In the genomic region with DNA sequence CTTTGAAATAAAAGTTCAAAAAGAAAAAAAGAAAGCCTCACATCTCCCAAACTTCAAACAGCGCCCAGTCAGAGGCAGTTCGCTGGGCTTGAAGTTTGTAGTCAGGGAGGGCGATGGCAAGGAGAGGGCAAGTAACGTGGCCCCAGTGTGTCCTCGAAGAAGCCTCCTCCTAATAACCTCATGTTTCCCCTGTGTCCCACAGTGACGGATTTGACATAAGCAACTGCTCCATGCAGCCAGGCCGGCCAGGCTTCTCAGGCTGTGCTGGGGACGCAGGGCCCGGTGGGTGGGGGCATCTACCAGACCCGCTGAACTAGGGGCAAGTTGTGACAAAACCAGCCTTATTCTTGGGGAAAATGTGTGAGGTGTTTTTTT, we compare ENCODE assay signal across 16 cellular contexts.
DNase-seq lines count a peak whose midpoint lies in the region; ATAC-seq and TF ChIP-seq lines count a peak whose summit lies in the region.
"Had no signal": no experiment of that assay in that cellular context is flagged by ENCODE, and none has a peak within 500 bp of the region (broad histone marks: within the 10 kb centered on the region; RNA-seq: fewer than 3 reads in every experiment).

No MANE protein-coding gene starts in this region.

- intact Hi-C loops in activated CD4-positive, alpha-beta T cell treated with anti-CD3 and anti-CD28 coated beads for 36 hours (cut with DNase I, micrococcal nuclease): loop anchor here in 1 of 2 experiments (1.0 kb wide), 1 partner anchor 31 kb away; no protein-coding TSS in a partner anchor

- no peak for TF ChIP-seq CTCF in brain (conservative IDR thresholded peaks at IDR 0.05)

- peak overlapping the region; percentile 47 for H3K27ac Mint-ChIP-seq in activated CD4-positive, alpha-beta T cell treated with anti-CD3 and anti-CD28 coated beads for 36 hours
- H3K27ac Mint-ChIP-seq in activated CD4-positive, alpha-beta T cell treated with anti-CD3 and anti-CD28 coated beads, Interleukin-2, amount 10 ng/mL, durations not matched to agents 7 days and 5 days: no peak overlapping the region
- H3K27ac Mint-ChIP-seq in brain: peak overlapping the region in 4 of 5 experiments; percentile 77 to 97 (median 90)

- no peaks in the 10 kb centered on the region for H3K9me3 Mint-ChIP-seq in activated CD4-positive, alpha-beta T cell treated with anti-CD3 and anti-CD28 coated beads for 36 hours (ENCODE audit: low read depth)
- peaks cover 2% of the 10 kb centered on the region for H3K9me3 Mint-ChIP-seq in activated CD4-positive, alpha-beta T cell treated with anti-CD3 and anti-CD28 coated beads, Interleukin-2, amount 10 ng/mL, durations not matched to agents 7 days and 5 days
- H3K9me3 Mint-ChIP-seq in brain: peaks cover 0 to 15% (median 0%) of the 10 kb centered on the region in 5 experiments
- H3K9me3 Mint-ChIP-seq: central memory CD8-positive, alpha-beta T cell had no signal

- ATAC-seq in activated CD4-positive, alpha-beta T cell treated with anti-CD3 and anti-CD28 coated beads for 36 hours: peak; percentile 58
- no peak for ATAC-seq in GM19463 (IDR thresholded peaks at IDR 0.05; ENCODE audit: unreplicated experiment)
- no peak for ATAC-seq in HG03571 (IDR thresholded peaks at IDR 0.05; ENCODE audit: unreplicated experiment)

- H3K27me3 ChIP-seq in stomach smooth muscle (ENCODE audit: control insufficient read depth in 1 of 2, insufficient read depth in 2 of 2, low read length in 2 of 2): no peaks in the 10 kb centered on the region

- H3K9me3 ChIP-seq in stomach smooth muscle (ENCODE audit: control insufficient read depth in 2 of 2, low read length in 2 of 2): no peaks in the 10 kb centered on the region
- H3K9me3 ChIP-seq: esophagus squamous epithelium, mucosa of descending colon had no signal

- no peak overlapping the region for H3K9ac ChIP-seq in stomach smooth muscle (ENCODE audit: low read length in 2 of 2)

- H3K4me1 ChIP-seq in stomach smooth muscle (ENCODE audit: control insufficient read depth, insufficient read depth, low read length): peaks cover 14% of the 10 kb centered on the region

- H3K36me3 Mint-ChIP-seq in activated CD4-positive, alpha-beta T cell treated with anti-CD3 and anti-CD28 coated beads for 36 hours (ENCODE audit: low read depth): no peaks in the 10 kb centered on the region
- no peaks in the 10 kb centered on the region for H3K36me3 Mint-ChIP-seq in activated CD4-positive, alpha-beta T cell treated with anti-CD3 and anti-CD28 coated beads, Interleukin-2, amount 10 ng/mL, durations not matched to agents 7 days and 5 days (ENCODE audit: low read depth)
- no peaks in the 10 kb centered on the region for H3K36me3 Mint-ChIP-seq in brain

- CTCF ChIA-PET in activated CD4-positive, alpha-beta T cell treated with anti-CD3 and anti-CD28 coated beads for 36 hours (lab: Charles Lee): interaction anchor here (0.9 kb wide), 1 partner anchor 171 kb away, joined by 4 read pairs; no protein-coding TSS in a partner anchor
- CTCF ChIA-PET in activated CD4-positive, alpha-beta T cell treated with anti-CD3 and anti-CD28 coated beads, Interleukin-2, amount 10 ng/mL, durations not matched to agents 7 days and 5 days (lab: Charles Lee): no interaction called here

- DNase-seq in activated CD4-positive, alpha-beta T cell treated with anti-CD3 and anti-CD28 coated beads for 36 hours: peak; percentile 13
- no peak for DNase-seq in activated CD4-positive, alpha-beta T cell treated with anti-CD3 and anti-CD28 coated beads, Interleukin-2, amount 10 ng/mL, durations not matched to agents 7 days and 5 days
- DNase-seq in midbrain (lab: John Stamatoyannopoulos, UW): peak; percentile 70
- no peak for DNase-seq in AML-193 (lab: John Stamatoyannopoulos, UW)
- DNase-seq: 8988T; activated effector memory CD4-positive, alpha-beta T cell treated with Interleukin-2 at 50 U/mL for 16 hours; esophagus squamous epithelium; KG1; mucosa of descending colon; NCI-H1436 treated with DMSO at 0.1 percent for 48 hours; NCI-H526 treated with DMSO at 0.1 percent for 48 hours had no signal

- peak overlapping the region; percentile 31 for H3K27ac ChIP-seq in stomach smooth muscle (ENCODE audit: low read length)

- H3K4me3 ChIP-seq in stomach smooth muscle (ENCODE audit: low read length in 2 of 2): peak overlapping the region in 1 of 2 donors; percentile 22
- H3K4me3 ChIP-seq: esophagus squamous epithelium, mucosa of descending colon had no signal

- H3K4me1 Mint-ChIP-seq in activated CD4-positive, alpha-beta T cell treated with anti-CD3 and anti-CD28 coated beads for 36 hours: peaks cover 9% of the 10 kb centered on the region
- no peaks in the 10 kb centered on the region for H3K4me1 Mint-ChIP-seq in activated CD4-positive, alpha-beta T cell treated with anti-CD3 and anti-CD28 coated beads, Interleukin-2, amount 10 ng/mL, durations not matched to agents 7 days and 5 days
- peaks cover 54% of the 10 kb centered on the region for H3K4me1 Mint-ChIP-seq in brain
- H3K4me1 Mint-ChIP-seq: central memory CD8-positive, alpha-beta T cell had no signal

- no peaks in the 10 kb centered on the region for H3K36me3 ChIP-seq in stomach smooth muscle (ENCODE audit: control insufficient read depth in 2 of 2, insufficient read depth in 2 of 2, low read length in 2 of 2)
- H3K36me3 ChIP-seq: esophagus squamous epithelium had no signal

- H3K4me3 Mint-ChIP-seq in activated CD4-positive, alpha-beta T cell treated with anti-CD3 and anti-CD28 coated beads for 36 hours: no peak overlapping the region
- H3K4me3 Mint-ChIP-seq in activated CD4-positive, alpha-beta T cell treated with anti-CD3 and anti-CD28 coated beads, Interleukin-2, amount 10 ng/mL, durations not matched to agents 7 days and 5 days: no peak overlapping the region
- peak overlapping the region in 2 of 5 experiments; percentile 77 for H3K4me3 Mint-ChIP-seq in brain
- H3K4me3 Mint-ChIP-seq: central memory CD8-positive, alpha-beta T cell had no signal

- H3K27me3 Mint-ChIP-seq in activated CD4-positive, alpha-beta T cell treated with anti-CD3 and anti-CD28 coated beads for 36 hours: no peaks in the 10 kb centered on the region
- H3K27me3 Mint-ChIP-seq in activated CD4-positive, alpha-beta T cell treated with anti-CD3 and anti-CD28 coated beads, Interleukin-2, amount 10 ng/mL, durations not matched to agents 7 days and 5 days: no peaks in the 10 kb centered on the region
- H3K27me3 Mint-ChIP-seq in brain: peaks cover 22% of the 10 kb centered on the region

- POLR2A ChIA-PET in activated CD4-positive, alpha-beta T cell treated with anti-CD3 and anti-CD28 coated beads for 36 hours (lab: Charles Lee): no interaction called here
- POLR2A ChIA-PET in activated CD4-positive, alpha-beta T cell treated with anti-CD3 and anti-CD28 coated beads, Interleukin-2, amount 10 ng/mL, durations not matched to agents 7 days and 5 days (lab: Charles Lee): no interaction called here

Comparison
In these comparisons a context has a peak if more than half of its experiments do, and no peak if none do; other contexts are left out.
1. DNase-seq: peak in activated CD4-positive, alpha-beta T cell treated with anti-CD3 and anti-CD28 coated beads for 36 hours (single experiment) and midbrain (single experiment); none in activated CD4-positive, alpha-beta T cell treated with anti-CD3 and anti-CD28 coated beads, Interleukin-2, amount 10 ng/mL, durations not matched to agents 7 days and 5 days (single experiment) and AML-193 (0 of 2).